15 cellular contexts compared by ENCODE assay signal in genomic region chr6:40961831-40962230, GRCh38.
DNase-seq lines count a peak whose midpoint lies in the region; ATAC-seq, FAIRE-seq and TF ChIP-seq lines count a peak whose summit lies in the region.
"Had no signal": no experiment of that assay in that cellular context is flagged by ENCODE, and none has a peak within 500 bp of the region (broad histone marks: within the 10 kb centered on the region; RNA-seq: fewer than 3 reads in every experiment).

No MANE protein-coding gene starts in this region.

- CTCF ChIA-PET in activated CD4-positive, alpha-beta T cell treated with anti-CD3 and anti-CD28 coated beads, Interleukin-2, amount 10 ng/mL, durations not matched to agents 7 days and 5 days (lab: Charles Lee): interaction anchor here (1.4 to 1.5 kb wide), 2 partner anchors 10 to 66 kb away, joined by 5 to 6 read pairs; no protein-coding TSS in a partner anchor

- H3K4me1 ChIP-seq in DND-41 (ENCODE audit: insufficient read depth, low read length) (peaks cover 23% of the 10 kb centered on the region), keratinocyte (ENCODE audit: control insufficient read depth, extremely low read depth, insufficient read depth, low read length) (peaks cover 46% of the 10 kb centered on the region)
- H3K4me1 ChIP-seq: BE2C, heart right ventricle had no signal

- H4K20me1 ChIP-seq in DND-41 (ENCODE audit: insufficient read depth, low read length) (no peaks in the 10 kb centered on the region), keratinocyte (ENCODE audit: control insufficient read depth, extremely low read depth, insufficient read depth, low read length) (no peaks in the 10 kb centered on the region)

- FAIRE-seq in keratinocyte (lab: Jason Lieb, UNC): no peak
- FAIRE-seq: GM18507 had no signal

- H3K27me3 ChIP-seq in DND-41 (ENCODE audit: insufficient read depth, low read length, poor library complexity) (no peaks in the 10 kb centered on the region), keratinocyte (ENCODE audit: control insufficient read depth, extremely low read depth, insufficient read depth, low read length) (no peaks in the 10 kb centered on the region)
- H3K27me3 ChIP-seq: BE2C, heart right ventricle had no signal

- no peak overlapping the region for H2AFZ ChIP-seq in DND-41 (ENCODE audit: low read depth, low read length)
- no peak overlapping the region for H2AFZ ChIP-seq in keratinocyte (ENCODE audit: control insufficient read depth, low read length)

- H3K79me2 ChIP-seq in DND-41 (ENCODE audit: insufficient read depth, low read length) (no peaks in the 10 kb centered on the region), keratinocyte (ENCODE audit: control insufficient read depth, insufficient read depth, low read length) (no peaks in the 10 kb centered on the region)

- no peaks in the 10 kb centered on the region for H3K36me3 Mint-ChIP-seq in activated CD4-positive, alpha-beta T cell treated with anti-CD3 and anti-CD28 coated beads, Interleukin-2, amount 10 ng/mL, durations not matched to agents 7 days and 5 days (ENCODE audit: low read depth)
- no peaks in the 10 kb centered on the region for H3K36me3 Mint-ChIP-seq in activated T-helper 17 cell treated with anti-CD3 and anti-CD28 coated beads, Interleukin-2, amount 50 U/mL, for 72 hours (ENCODE audit: low read depth)

- no peaks in the 10 kb centered on the region for H3K36me3 ChIP-seq in DND-41 (ENCODE audit: insufficient read depth, low read length)
- no peaks in the 10 kb centered on the region for H3K36me3 ChIP-seq in keratinocyte (ENCODE audit: control insufficient read depth in 2 of 2, extremely low read depth in 1 of 2, insufficient read depth in 2 of 2, low read length in 2 of 2)
- H3K36me3 ChIP-seq: BE2C, heart right ventricle had no signal

- TF ChIP-seq CTCF in DND-41 (IDR thresholded peaks at IDR 0.05; ENCODE audit: borderline replicate concordance, extremely low read depth, low read length, poor library complexity, severe bottlenecking) (no peak), keratinocyte (optimal IDR thresholded peaks at IDR 0.05 in 1 of 3, IDR thresholded peaks at IDR 0.05 in 1 of 3, conservative IDR thresholded peaks at IDR 0.05 in 1 of 3; ENCODE audit: extremely low read depth in 1 of 3, insufficient read depth in 2 of 3, low read length in 3 of 3) (no peak)

- peak overlapping the region; percentile 73 for H3K27ac Mint-ChIP-seq in activated CD4-positive, alpha-beta T cell treated with anti-CD3 and anti-CD28 coated beads, Interleukin-2, amount 10 ng/mL, durations not matched to agents 7 days and 5 days
- peak overlapping the region; percentile 87 for H3K27ac Mint-ChIP-seq in activated T-helper 17 cell treated with anti-CD3 and anti-CD28 coated beads, Interleukin-2, amount 50 U/mL, for 72 hours

- H3K4me2 ChIP-seq in DND-41 (ENCODE audit: insufficient read depth, low read length): peak overlapping the region; percentile 5; the same call in 1 of the 2 replicates
- no peak overlapping the region for H3K4me2 ChIP-seq in keratinocyte (ENCODE audit: control insufficient read depth, extremely low read depth, insufficient read depth, low read depth, low read length)

- H3K27me3 Mint-ChIP-seq in activated CD4-positive, alpha-beta T cell treated with anti-CD3 and anti-CD28 coated beads, Interleukin-2, amount 10 ng/mL, durations not matched to agents 7 days and 5 days: no peaks in the 10 kb centered on the region
- no peaks in the 10 kb centered on the region for H3K27me3 Mint-ChIP-seq in activated T-helper 17 cell treated with anti-CD3 and anti-CD28 coated beads, Interleukin-2, amount 50 U/mL, for 72 hours

- dilution Hi-C loops in keratinocyte (cut with MboI; ENCODE audit: extremely low pct_ligation_motif_present, low sequenced_read_pairs): no loop called here

- H3K27ac ChIP-seq in DND-41 (ENCODE audit: low read length) (peak overlapping the region; percentile 54), keratinocyte (ENCODE audit: control insufficient read depth, insufficient read depth, low read length) (peak overlapping the region; percentile 58)
- H3K27ac ChIP-seq: heart right ventricle had no signal

- H3K4me1 Mint-ChIP-seq in activated CD4-positive, alpha-beta T cell treated with anti-CD3 and anti-CD28 coated beads, Interleukin-2, amount 10 ng/mL, durations not matched to agents 7 days and 5 days: peaks cover 23% of the 10 kb centered on the region
- peaks cover 8% of the 10 kb centered on the region for H3K4me1 Mint-ChIP-seq in activated T-helper 17 cell treated with anti-CD3 and anti-CD28 coated beads, Interleukin-2, amount 50 U/mL, for 72 hours

- ATAC-seq in DND-41 (ENCODE audit: insufficient read depth, low read depth) (no peak), HG03378 (IDR thresholded peaks at IDR 0.05; ENCODE audit: unreplicated experiment) (no peak)
- ATAC-seq in activated T-helper 17 cell treated with anti-CD3 and anti-CD28 coated beads, Interleukin-2, amount 50 U/mL, for 72 hours (replicated peaks): no peak
- ATAC-seq: heart right ventricle had no signal

- H3K9ac ChIP-seq in DND-41 (ENCODE audit: low read depth, low read length) (no peak overlapping the region), keratinocyte (ENCODE audit: control insufficient read depth, extremely low read depth, insufficient read depth, low read length) (no peak overlapping the region)

- H3K9me1 ChIP-seq in keratinocyte (ENCODE audit: control insufficient read depth, extremely low read depth, insufficient read depth, low read length): no peaks in the 10 kb centered on the region

- POLR2A ChIA-PET in activated CD4-positive, alpha-beta T cell treated with anti-CD3 and anti-CD28 coated beads, Interleukin-2, amount 10 ng/mL, durations not matched to agents 7 days and 5 days (lab: Charles Lee): no interaction called here

- H3K9me3 ChIP-seq in DND-41 (ENCODE audit: insufficient read depth, low read length, severe bottlenecking): no peaks in the 10 kb centered on the region
- H3K9me3 ChIP-seq in keratinocyte (ENCODE audit: control insufficient read depth, low read depth, low read length): no peaks in the 10 kb centered on the region
- H3K9me3 ChIP-seq: BE2C, heart right ventricle, psoas muscle had no signal

- no peak for DNase-seq in activated CD4-positive, alpha-beta T cell treated with anti-CD3 and anti-CD28 coated beads, Interleukin-2, amount 10 ng/mL, durations not matched to agents 7 days and 5 days
- no peak for DNase-seq in activated CD4-positive, alpha-beta T cell treated with anti-CD3 and anti-CD28 coated beads, Interleukin-2, amount 50 U/mL, for 1 hour
- DNase-seq in DND-41 (no peak), keratinocyte (ENCODE audit: low read depth, low spot score) (no peak), UCSD-AML1 (lab: John Stamatoyannopoulos, UW; ENCODE audit: unreplicated experiment) (no peak), NCI-H69 (lab: John Stamatoyannopoulos, UW) (no peak)
- DNase-seq: BE2C, heart right ventricle, Kasumi-1, NCI-H526, nucleus accumbens, psoas muscle had no signal

- no peak overlapping the region for H3K4me3 ChIP-seq in DND-41 (ENCODE audit: low read depth in 1 of 2, low read length in 2 of 2)
- no peak overlapping the region for H3K4me3 ChIP-seq in keratinocyte (ENCODE audit: control insufficient read depth in 2 of 3, extremely low read depth in 1 of 3, insufficient read depth in 2 of 3, low read depth in 1 of 3, low read length in 3 of 3)
- H3K4me3 ChIP-seq: heart right ventricle, psoas muscle had no signal

- no peaks in the 10 kb centered on the region for H3K9me3 Mint-ChIP-seq in activated CD4-positive, alpha-beta T cell treated with anti-CD3 and anti-CD28 coated beads, Interleukin-2, amount 10 ng/mL, durations not matched to agents 7 days and 5 days
- no peaks in the 10 kb centered on the region for H3K9me3 Mint-ChIP-seq in activated T-helper 17 cell treated with anti-CD3 and anti-CD28 coated beads, Interleukin-2, amount 50 U/mL, for 72 hours

- H3K4me3 Mint-ChIP-seq in activated CD4-positive, alpha-beta T cell treated with anti-CD3 and anti-CD28 coated beads, Interleukin-2, amount 10 ng/mL, durations not matched to agents 7 days and 5 days: no peak overlapping the region
- peak overlapping the region; percentile 31 for H3K4me3 Mint-ChIP-seq in activated T-helper 17 cell treated with anti-CD3 and anti-CD28 coated beads, Interleukin-2, amount 50 U/mL, for 72 hours
